In genomic region chr2:25150993-25151392, GRCh38 we compare ENCODE assay signal across 3 cellular contexts. TPM values are rescaled to one million over a fixed set of nuclear protein-coding genes. Genes with fewer than 3 reads are reported as not detected.
"Had no signal": no experiment of that assay in that cellular context is flagged by ENCODE, and none has a peak within 500 bp of the region (broad histone marks: within the 10 kb centered on the region; RNA-seq: fewer than 3 reads in every experiment).

No MANE protein-coding gene starts in this region.

RNA-seq across cellular contexts. Expression of gene POMC, which starts 17.4 kb away (rescaled TPM):
- total RNA-seq: LHCN-M2, MCF 10A, NCI-H460 had no signal
